In the genomic region with DNA sequence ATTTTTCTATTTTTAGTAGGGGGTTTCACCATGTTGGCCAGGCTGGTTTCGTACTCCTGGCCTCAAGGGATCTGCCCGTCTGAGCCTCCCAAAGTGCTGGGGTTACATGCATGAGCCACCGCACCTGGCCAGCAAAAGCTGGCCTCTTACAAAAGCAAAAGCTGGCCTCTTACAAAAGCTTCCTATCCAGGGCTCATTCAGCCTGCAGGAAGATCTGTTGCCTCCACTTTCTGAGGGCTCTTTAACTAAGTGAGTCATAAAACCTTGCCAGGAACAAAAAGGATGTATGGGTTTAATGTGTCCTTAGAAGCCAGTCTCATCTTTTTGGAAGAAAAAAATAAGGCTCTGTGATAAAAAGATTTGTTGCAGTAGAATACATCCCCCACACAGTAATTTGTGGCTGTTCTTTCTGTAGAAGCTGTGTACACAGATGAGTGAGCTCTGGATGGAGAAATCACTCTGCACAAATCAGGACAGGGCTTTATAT, we compare ENCODE assay signal across 17 cellular contexts. TPM values are rescaled to one million over a fixed set of nuclear protein-coding genes. Genes with fewer than 3 reads are reported as not detected.
DNase-seq lines count a peak whose midpoint lies in the region; ATAC-seq and TF ChIP-seq lines count a peak whose summit lies in the region.
"Had no signal": no experiment of that assay in that cellular context is flagged by ENCODE, and none has a peak within 500 bp of the region (broad histone marks: within the 10 kb centered on the region; RNA-seq: fewer than 3 reads in every experiment).

No MANE protein-coding gene starts in this region.

- no peaks in the 10 kb centered on the region for H3K36me3 Mint-ChIP-seq in activated T-cell treated with anti-CD3 and anti-CD28 coated beads, Interleukin-2, amount 50 U/mL, for 72 hours (ENCODE audit: insufficient read depth in 2 of 2)
- H3K36me3 Mint-ChIP-seq: stimulated activated memory B cell treated with anti-CD40 and anti-IgM and Interleukin-4, amounts not matched to agents 10 μg/mL and 1 μg/mL and 100 μg/mL, for 72 hours had no signal

- H3K9ac ChIP-seq in Karpas-422 (ENCODE audit: low read length): no peak overlapping the region

- H3K4me3 Mint-ChIP-seq in activated T-cell treated with anti-CD3 and anti-CD28 coated beads, Interleukin-2, amount 50 U/mL, for 72 hours: no peak overlapping the region
- H3K4me3 Mint-ChIP-seq: stimulated activated memory B cell treated with anti-CD40 and anti-IgM and Interleukin-4, amounts not matched to agents 10 μg/mL and 1 μg/mL and 100 μg/mL, for 72 hours had no signal

- H3K36me3 ChIP-seq in Karpas-422 (ENCODE audit: insufficient read depth, low read length) (no peaks in the 10 kb centered on the region), MG63 (no peaks in the 10 kb centered on the region), vagina (no peaks in the 10 kb centered on the region)

- no peak for TF ChIP-seq CTCF in vagina (IDR thresholded peaks at IDR 0.05)

- no peak overlapping the region for H3K4me2 ChIP-seq in Karpas-422 (ENCODE audit: low read depth, low read length, poor library complexity, severe bottlenecking)

- no peak for TF ChIP-seq POLR2A in vagina (IDR thresholded peaks at IDR 0.05)
- no peak for TF ChIP-seq POLR2A in GM18505 (IDR thresholded peaks at IDR 0.05; ENCODE audit: borderline replicate concordance, extremely low read depth, insufficient read depth, insufficient read length)

- no peaks in the 10 kb centered on the region for H3K4me1 Mint-ChIP-seq in activated T-cell treated with anti-CD3 and anti-CD28 coated beads, Interleukin-2, amount 50 U/mL, for 72 hours (ENCODE audit: low read depth)

- DNase-seq in COLO829 (ENCODE audit: low spot score): peak; percentile 54
- DNase-seq in Karpas-422: peak; percentile 22
- peak; percentile 89 for DNase-seq in amniotic epithelial cell (ENCODE audit: low read depth)
- peak; percentile 75 for DNase-seq in iris pigment epithelial cell (ENCODE audit: low read depth)
- DNase-seq in activated T-cell treated with anti-CD3 and anti-CD28 coated beads, Interleukin-2, amount 50 U/mL, for 72 hours: no peak
- DNase-seq in MG63: no peak
- no peak for DNase-seq in vagina (ENCODE audit: extremely low spot score in 2 of 2)
- DNase-seq: activated effector memory CD4-positive, alpha-beta T cell treated with anti-CD3 and anti-CD28 coated beads, Interleukin-2, amount 50 U/mL, for 16 hours; central memory CD4-positive, alpha-beta T cell; erythroblast; NCI-H2171 had no signal

- no peaks in the 10 kb centered on the region for H4K20me1 ChIP-seq in Karpas-422 (ENCODE audit: insufficient read depth, low read depth, low read length)

- H3K27ac Mint-ChIP-seq in activated T-cell treated with anti-CD3 and anti-CD28 coated beads, Interleukin-2, amount 50 U/mL, for 72 hours: no peak overlapping the region
- H3K27ac Mint-ChIP-seq: stimulated activated memory B cell treated with anti-CD40 and anti-IgM and Interleukin-4, amounts not matched to agents 10 μg/mL and 1 μg/mL and 100 μg/mL, for 72 hours had no signal

- intact Hi-C loops in vagina (cut with DNase I): no loop called here

- H3K27me3 Mint-ChIP-seq in activated T-cell treated with anti-CD3 and anti-CD28 coated beads, Interleukin-2, amount 50 U/mL, for 72 hours (ENCODE audit: low read depth): peaks cover 12% of the 10 kb centered on the region

- H3K27ac ChIP-seq in Karpas-422 (ENCODE audit: low read length) (no peak overlapping the region), vagina (no peak overlapping the region)

- H3K9me3 Mint-ChIP-seq in activated T-cell treated with anti-CD3 and anti-CD28 coated beads, Interleukin-2, amount 50 U/mL, for 72 hours: no peaks in the 10 kb centered on the region
- H3K9me3 Mint-ChIP-seq: stimulated activated memory B cell treated with anti-CD40 and anti-IgM and Interleukin-4, amounts not matched to agents 10 μg/mL and 1 μg/mL and 100 μg/mL, for 72 hours had no signal

- H3K79me2 ChIP-seq in Karpas-422 (ENCODE audit: low read length): no peaks in the 10 kb centered on the region

- ATAC-seq in activated T-cell treated with anti-CD3 and anti-CD28 coated beads, Interleukin-2, amount 50 U/mL, for 72 hours (replicated peaks in 1 of 2): no peak
- ATAC-seq in GM18505 (IDR thresholded peaks at IDR 0.05; ENCODE audit: unreplicated experiment): no peak
- ATAC-seq: Panc1; stimulated activated memory B cell treated with anti-CD40 and anti-IgM and Interleukin-4, amounts not matched to agents 10 μg/mL and 1 μg/mL and 100 μg/mL, for 72 hours had no signal

- no peaks in the 10 kb centered on the region for H3K4me1 ChIP-seq in Karpas-422 (ENCODE audit: low read length)
- H3K4me1 ChIP-seq in vagina: no peaks in the 10 kb centered on the region

- H3K27me3 ChIP-seq in Karpas-422 (ENCODE audit: low read length) (no peaks in the 10 kb centered on the region), MG63 (no peaks in the 10 kb centered on the region), vagina (no peaks in the 10 kb centered on the region)

- no peaks in the 10 kb centered on the region for H3K9me2 ChIP-seq in Karpas-422 (replicated peaks; ENCODE audit: insufficient read depth, low read length)

- H3K4me3 ChIP-seq in Karpas-422 (ENCODE audit: low read length): no peak overlapping the region
- H3K4me3 ChIP-seq in MG63: no peak overlapping the region
- H3K4me3 ChIP-seq in vagina: no peak overlapping the region

- H2AFZ ChIP-seq in Karpas-422 (ENCODE audit: low read length): no peak overlapping the region

- H3K9me3 ChIP-seq in Karpas-422 (ENCODE audit: low read length) (no peaks in the 10 kb centered on the region), MG63 (peaks cover 2% of the 10 kb centered on the region; the same call in 1 of the 2 replicates), vagina (no peaks in the 10 kb centered on the region)

RNA-seq across cellular contexts. Expression of gene HTR1D, which starts 15.0 kb away (rescaled TPM):
- total RNA-seq in Karpas-422 (2014; rRNA removed; shearing (Covaris generic); ENCODE audit: low replicate concordance): not detected in 2 replicates
- total RNA-seq in activated T-cell treated with anti-CD3 and anti-CD28 coated beads, Interleukin-2, amount 50 U/mL, for 72 hours: not detected
- 0.20 TPM in 1 of 2 replicates, not detected in the other for total RNA-seq in MG63 (2014; rRNA removed; shearing (Covaris generic); ENCODE audit: low replicate concordance)
- total RNA-seq in vagina: not detected
- total RNA-seq: mononuclear cell; posterior vena cava; T-helper 2 cell treated with Interferon-gamma antibody and Interleukin-4, amounts not matched to agents 100 ng/mL and 5 ng/mL, for 36 hours had no signal

RNA-seq across cellular contexts. Expression of gene LUZP1, which starts 33.6 kb away (rescaled TPM):
- total RNA-seq in Karpas-422 (2014; rRNA removed; shearing (Covaris generic); ENCODE audit: low replicate concordance): 1.5 and 1.6 TPM in 2 replicates
- total RNA-seq in activated T-cell treated with anti-CD3 and anti-CD28 coated beads, Interleukin-2, amount 50 U/mL, for 72 hours: 10 to 100 TPM; 11.9 to 16.3 TPM
- total RNA-seq in MG63 (2014; rRNA removed; shearing (Covaris generic); ENCODE audit: low replicate concordance): 17.1 and 18.2 TPM in 2 replicates
- 23.8 TPM for total RNA-seq in vagina

Comparison
In these comparisons a context has a peak if more than half of its experiments do, and no peak if none do; other contexts are left out.
1. DNase-seq: peak in COLO829 (single experiment), Karpas-422 (single experiment), amniotic epithelial cell (single experiment) and iris pigment epithelial cell (single experiment); none in activated T-cell treated with anti-CD3 and anti-CD28 coated beads, Interleukin-2, amount 50 U/mL, for 72 hours (0 of 2), MG63 (single experiment) and vagina (0 of 2).